Comparison of ENCODE assay signal across 27 cellular contexts in genomic region chr11:111166655-111167054, GRCh38.
"Had no signal": no experiment of that assay in that cellular context is flagged by ENCODE, and none has a peak within 500 bp of the region (broad histone marks: within the 10 kb centered on the region; RNA-seq: fewer than 3 reads in every experiment).

No MANE protein-coding gene starts in this region.

- H3K27ac ChIP-seq: brain microvascular endothelial cell, cardiac muscle cell, WERI-Rb-1 had no signal

- H3K4me3 Mint-ChIP-seq: activated CD4-positive, alpha-beta memory T cell treated with anti-CD3 and anti-CD28 coated beads, Interleukin-2, amount 10 ng/mL, durations not matched to agents 7 days and 5 days; activated CD4-positive, alpha-beta T cell treated with anti-CD3 and anti-CD28 coated beads for 36 hours; activated naive CD4-positive, alpha-beta T cell treated with anti-CD3 and anti-CD28 coated beads for 36 hours; activated naive CD8-positive, alpha-beta T cell; activated T-helper 17 cell treated with anti-CD3 and anti-CD28 coated beads, Interleukin-2, amount 50 U/mL, for 72 hours; T-helper 1 cell treated with Interleukin-12 subunit alpha and Interleukin-12 subunit beta and Interleukin-4 antibody, amounts not matched to agents 30 μg/mL and 1 μg/mL, for 36 hours had no signal

- DNase-seq: activated CD4-positive, alpha-beta memory T cell treated with anti-CD3 and anti-CD28 coated beads, Interleukin-2, amount 10 ng/mL, durations not matched to agents 7 days and 5 days; activated CD4-positive, alpha-beta T cell treated with anti-CD3 and anti-CD28 coated beads for 36 hours; activated CD4-positive, alpha-beta T cell treated with anti-CD3 and anti-CD28 coated beads, Interleukin-2, amount 50 U/mL, for 1 hour; activated gamma-delta T cell; activated naive CD4-positive, alpha-beta T cell treated with anti-CD3 and anti-CD28 coated beads for 36 hours; activated T-cell treated with anti-CD3 and anti-CD28 coated beads for 4 hours; activated T-cell treated with anti-CD3 and anti-CD28 coated beads, Interleukin-2, amount 50 U/mL, for 48 hours; amygdala; brain microvascular endothelial cell; cerebellar nuclear complex; MG63; MV-4-11; NCI-H1092 treated with DMSO at 0.1 percent for 48 hours; NCI-H1436; NCI-H1694 treated with DMSO at 0.1 percent for 48 hours; NCI-H2029 treated with DMSO at 0.1 percent for 48 hours; NCI-H345; NCI-H510A; NCI-H526 treated with DMSO at 0.1 percent for 48 hours; NCI-H82; SHP77; WERI-Rb-1 had no signal

- H3K36me3 Mint-ChIP-seq: activated naive CD8-positive, alpha-beta T cell had no signal

- H3K27me3 ChIP-seq: brain microvascular endothelial cell, cardiac muscle cell, MG63 had no signal

- H3K36me3 ChIP-seq: brain microvascular endothelial cell, cardiac muscle cell, MG63, WERI-Rb-1 had no signal

- H3K4me3 ChIP-seq: cardiac muscle cell, MG63 had no signal

- H3K9me3 ChIP-seq: MG63 had no signal

- H3K9me3 Mint-ChIP-seq: activated CD4-positive, alpha-beta memory T cell treated with anti-CD3 and anti-CD28 coated beads, Interleukin-2, amount 10 ng/mL, durations not matched to agents 7 days and 5 days; activated naive CD4-positive, alpha-beta T cell treated with anti-CD3 and anti-CD28 coated beads for 36 hours; activated T-helper 17 cell treated with anti-CD3 and anti-CD28 coated beads, Interleukin-2, amount 50 U/mL, for 72 hours; T-helper 1 cell treated with Interleukin-12 subunit alpha and Interleukin-12 subunit beta and Interleukin-4 antibody, amounts not matched to agents 30 μg/mL and 1 μg/mL, for 36 hours had no signal

- H3K27ac Mint-ChIP-seq: activated CD4-positive, alpha-beta memory T cell treated with anti-CD3 and anti-CD28 coated beads, Interleukin-2, amount 10 ng/mL, durations not matched to agents 7 days and 5 days; activated CD4-positive, alpha-beta T cell treated with anti-CD3 and anti-CD28 coated beads for 36 hours; activated naive CD4-positive, alpha-beta T cell treated with anti-CD3 and anti-CD28 coated beads for 36 hours; activated naive CD8-positive, alpha-beta T cell; activated T-helper 17 cell treated with anti-CD3 and anti-CD28 coated beads, Interleukin-2, amount 50 U/mL, for 72 hours; T-helper 1 cell treated with Interleukin-12 subunit alpha and Interleukin-12 subunit beta and Interleukin-4 antibody, amounts not matched to agents 30 μg/mL and 1 μg/mL, for 36 hours had no signal

- ATAC-seq: activated CD4-positive, alpha-beta T cell treated with anti-CD3 and anti-CD28 coated beads for 36 hours; activated T-helper 17 cell treated with anti-CD3 and anti-CD28 coated beads, Interleukin-2, amount 50 U/mL, for 72 hours; Panc1 had no signal

- H3K4me1 Mint-ChIP-seq: activated CD4-positive, alpha-beta memory T cell treated with anti-CD3 and anti-CD28 coated beads, Interleukin-2, amount 10 ng/mL, durations not matched to agents 7 days and 5 days; activated CD4-positive, alpha-beta T cell treated with anti-CD3 and anti-CD28 coated beads for 36 hours; activated T-helper 17 cell treated with anti-CD3 and anti-CD28 coated beads, Interleukin-2, amount 50 U/mL, for 72 hours had no signal
